1 cellular context compared by ENCODE assay signal in genomic region chr14:81221579-81222102, GRCh38.
TF ChIP-seq lines count a peak whose summit lies in the region.

No MANE protein-coding gene starts in this region.

TF ChIP-seq in K562, 482 proteins besides CTCF, POLR2A, EP300 and RAD21 (continued from another document and continues in another):
- TF ChIP-seq CHD7 (IDR thresholded peaks at IDR 0.05; ENCODE audit: low read depth, low read length): no peak
- TF ChIP-seq EHMT2 (IDR thresholded peaks at IDR 0.05): no peak
- no peak for TF ChIP-seq ATF6 (CRISPR knock-in tag; IDR thresholded peaks at IDR 0.05)
- peak; percentile 82 for TF ChIP-seq MGA (IDR thresholded peaks at IDR 0.05)
- no peak for TF ChIP-seq RNF2 (IDR thresholded peaks at IDR 0.05)
- no peak for TF ChIP-seq RBM22 (IDR thresholded peaks at IDR 0.05; ENCODE audit: low read depth, low read length, poor library complexity, severe bottlenecking)
- TF ChIP-seq HES1 (IDR thresholded peaks at IDR 0.05; ENCODE audit: low read depth): no peak
- TF ChIP-seq SREBF2 (CRISPR knock-in tag; IDR thresholded peaks at IDR 0.05): no peak
- no peak for TF ChIP-seq RHOXF2B (CRISPR knock-in tag; conservative IDR thresholded peaks at IDR 0.05)
- TF ChIP-seq FOXP4 (CRISPR knock-in tag; IDR thresholded peaks at IDR 0.05; ENCODE audit: borderline replicate concordance): no peak
- TF ChIP-seq SP1 (CRISPR knock-in tag; IDR thresholded peaks at IDR 0.05): peak; percentile 5; the same call in 1 of the 2 replicates
- TF ChIP-seq HINFP (tag; conservative IDR thresholded peaks at IDR 0.05; ENCODE audit: low read depth): no peak
- no peak for TF ChIP-seq NFIX (CRISPR knock-in tag; IDR thresholded peaks at IDR 0.05; ENCODE audit: low read depth)
- no peak for TF ChIP-seq ZBTB26 (CRISPR knock-in tag; IDR thresholded peaks at IDR 0.05)
- TF ChIP-seq SMARCB1 (IDR thresholded peaks at IDR 0.05; ENCODE audit: insufficient read length, low read depth): no peak
- TF ChIP-seq TCFL5 (CRISPR knock-in tag; conservative IDR thresholded peaks at IDR 0.05): no peak
- 0 out of 2 replicates have a peak, but pooled peaks have one; percentile 34 for TF ChIP-seq FOSL1 (tag; conservative IDR thresholded peaks at IDR 0.05)
- TF ChIP-seq BACH1 (tag; IDR thresholded peaks at IDR 0.05): peak; percentile 69; the same call in 1 of the 2 replicates
